ENCODE assay signal across 8 cellular contexts in genomic region chr10:21534611-21535493, GRCh38. TPM values are rescaled to one million over a fixed set of nuclear protein-coding genes. Genes with fewer than 3 reads are reported as not detected.
DNase-seq lines count a peak whose midpoint lies in the region; ATAC-seq and TF ChIP-seq lines count a peak whose summit lies in the region.

No MANE protein-coding gene starts in this region.

- peak overlapping the region; percentile 46 for H3K4me3 ChIP-seq in cardiac muscle cell
- H3K4me3 ChIP-seq in ovary: peak overlapping the region; percentile 70

- intact Hi-C loops in ovary (cut with DNase I): loop anchor here in 1 of 4 donors (5.0 kb wide), 1 partner anchor 38 kb away; no protein-coding TSS in a partner anchor

- DNase-seq in DMS 273 (lab: John Stamatoyannopoulos, UW; ENCODE audit: unreplicated experiment) (peak; percentile 60), DMS 273 treated with DMSO at 0.1 percent for 48 hours (lab: John Stamatoyannopoulos, UW) (no peak), SK-N-DZ (ENCODE audit: low spot score) (peak; percentile 40), cardiac muscle cell (ENCODE audit: low read depth in 1 of 2, low spot score in 1 of 2) (peak; percentile 55 to 88), ovary (peak; percentile 64 to 74 (median 72)), DMS114 treated with DMSO at 0.1 percent for 48 hours (lab: John Stamatoyannopoulos, UW; ENCODE audit: unreplicated experiment) (no peak)
- peak; percentile 51 for DNase-seq in activated naive CD8-positive, alpha-beta T cell treated with anti-CD3 and anti-CD28 coated beads for 36 hours

- H3K4me1 ChIP-seq in cardiac muscle cell (ENCODE audit: low read depth) (peaks cover 25% of the 10 kb centered on the region), ovary (ENCODE audit: insufficient read depth) (peaks cover 3% of the 10 kb centered on the region)

- peak overlapping the region; percentile 78 for H3K27ac Mint-ChIP-seq in activated naive CD8-positive, alpha-beta T cell treated with anti-CD3 and anti-CD28 coated beads for 36 hours

- peak overlapping the region; percentile 82 for H3K4me3 Mint-ChIP-seq in activated naive CD8-positive, alpha-beta T cell treated with anti-CD3 and anti-CD28 coated beads for 36 hours

- H3K27ac ChIP-seq in cardiac muscle cell: peak overlapping the region; percentile 98
- peak overlapping the region; percentile 89 to 90 for H3K27ac ChIP-seq in ovary

- H3K27me3 ChIP-seq in cardiac muscle cell (no peaks in the 10 kb centered on the region), ovary (no peaks in the 10 kb centered on the region)

- H3K9me3 ChIP-seq in cardiac muscle cell (ENCODE audit: low read depth): no peaks in the 10 kb centered on the region
- no peaks in the 10 kb centered on the region for H3K9me3 ChIP-seq in ovary

- 1% methylated on average over 30 to 96 of the region's 96 CpGs for WGBS in ovary, 3 donors

- H3K36me3 ChIP-seq in cardiac muscle cell (peaks cover 16% of the 10 kb centered on the region), ovary (no peaks in the 10 kb centered on the region)

- TF ChIP-seq EP300 in ovary (IDR thresholded peaks at IDR 0.05): no peak

- H3K9me3 Mint-ChIP-seq in activated naive CD8-positive, alpha-beta T cell treated with anti-CD3 and anti-CD28 coated beads for 36 hours: no peaks in the 10 kb centered on the region

- TF ChIP-seq CTCF in cardiac muscle cell (IDR thresholded peaks at IDR 0.05; ENCODE audit: low read depth, low read length) (no peak), ovary (IDR thresholded peaks at IDR 0.05) (no peak)

- H3K27me3 Mint-ChIP-seq in activated naive CD8-positive, alpha-beta T cell treated with anti-CD3 and anti-CD28 coated beads for 36 hours: no peaks in the 10 kb centered on the region

- peaks cover 14% of the 10 kb centered on the region for H3K4me1 Mint-ChIP-seq in activated naive CD8-positive, alpha-beta T cell treated with anti-CD3 and anti-CD28 coated beads for 36 hours

- ATAC-seq in HG02973 (IDR thresholded peaks at IDR 0.05; ENCODE audit: unreplicated experiment): peak; percentile 23

- TF ChIP-seq POLR2A in ovary (IDR thresholded peaks at IDR 0.05): no peak

- peaks cover 17% of the 10 kb centered on the region for H3K36me3 Mint-ChIP-seq in activated naive CD8-positive, alpha-beta T cell treated with anti-CD3 and anti-CD28 coated beads for 36 hours

RNA-seq across cellular contexts. Expression of gene MLLT10, which starts 0.8 kb away (rescaled TPM):
- polyA plus RNA-seq in SK-N-DZ (2014; cell fraction: cytosol; rRNA removed): 24.0 and 28.9 TPM in 2 replicates
- polyA plus RNA-seq in SK-N-DZ (2014; cell fraction: nucleus; rRNA removed): 36.8 and 39.1 TPM in 2 replicates
- total RNA-seq in activated naive CD8-positive, alpha-beta T cell treated with anti-CD3 and anti-CD28 coated beads for 36 hours: 10 to 100 TPM; 33.9 to 36.2 TPM
- total RNA-seq in cardiac muscle cell (26.0 and 40.6 TPM in 2 replicates), ovary (10 to 100 TPM; 32.3 to 55.1 (median 43.7) TPM)
- polyA plus RNA-seq in cardiac muscle cell (38.4 and 39.5 TPM in 2 replicates), ovary (10 to 100 TPM; 23.6 to 27.4 TPM)

RNA-seq across cellular contexts. Expression of gene SKIDA1, which starts 9.4 kb away (rescaled TPM):
- polyA plus RNA-seq in SK-N-DZ (2014; cell fraction: cytosol; rRNA removed): 8.1 and 9.6 TPM in 2 replicates
- 5.6 and 9.0 TPM in 2 replicates for polyA plus RNA-seq in SK-N-DZ (2014; cell fraction: nucleus; rRNA removed)
- total RNA-seq in activated naive CD8-positive, alpha-beta T cell treated with anti-CD3 and anti-CD28 coated beads for 36 hours: under 1 TPM in 1 of 2 experiments, not detected in 1; 0.54 TPM
- total RNA-seq in cardiac muscle cell: 42.4 and 62.4 TPM in 2 replicates
- polyA plus RNA-seq in cardiac muscle cell: 4.3 and 7.9 TPM in 2 replicates
- total RNA-seq in ovary: 1 to 10 TPM; 1.1 to 4.2 (median 3.4) TPM
- polyA plus RNA-seq in ovary: 1 to 10 TPM; 1.1 to 1.7 TPM

Comparison
In these comparisons a context has a peak if more than half of its experiments do, and no peak if none do; other contexts are left out.
1. DNase-seq: peak in DMS 273 (single experiment), SK-N-DZ (single experiment), activated naive CD8-positive, alpha-beta T cell treated with anti-CD3 and anti-CD28 coated beads for 36 hours (single experiment), cardiac muscle cell (2 of 2) and ovary (5 of 5); none in DMS 273 treated with DMSO at 0.1 percent for 48 hours (single experiment) and DMS114 treated with DMSO at 0.1 percent for 48 hours (single experiment).